13 cellular contexts compared by ENCODE assay signal in the genomic region with DNA sequence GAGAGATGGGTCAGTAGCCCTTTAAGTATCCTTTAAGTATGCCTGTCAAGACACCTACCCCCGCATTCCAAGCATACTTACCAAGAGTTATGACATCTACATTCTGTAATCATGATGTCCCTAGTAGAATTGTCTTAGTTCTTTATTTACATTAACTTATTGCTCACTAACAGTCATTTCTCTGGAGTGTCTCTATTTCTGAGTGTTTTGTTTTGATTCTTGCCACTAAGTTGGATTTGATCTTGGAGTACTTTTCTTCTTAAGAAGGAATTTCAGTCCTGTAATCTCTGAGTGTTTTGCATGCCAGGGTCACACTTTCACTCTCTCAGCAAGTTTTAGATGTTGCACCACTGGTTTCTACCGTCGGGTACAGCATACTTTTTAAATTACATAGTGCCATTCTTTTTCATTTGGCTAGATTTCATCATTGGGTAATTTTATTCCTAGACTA.
DNase-seq lines count a peak whose midpoint lies in the region; ATAC-seq and TF ChIP-seq lines count a peak whose summit lies in the region.
"Had no signal": no experiment of that assay in that cellular context is flagged by ENCODE, and none has a peak within 500 bp of the region (broad histone marks: within the 10 kb centered on the region; RNA-seq: fewer than 3 reads in every experiment).

No MANE protein-coding gene starts in this region.

- POLR2A ChIA-PET in RWPE1 (lab: Yijun Ruan, JAX; ENCODE audit: low non-redundant PET) = no interaction called here

- no peaks in the 10 kb centered on the region for H3K9me3 ChIP-seq in right atrium auricular region

- CTCF ChIA-PET in RWPE1 (lab: Yijun Ruan, JAX) = interaction anchor here (0.6 kb wide), 1 partner anchor 34 kb away, joined by 3 read pairs; no protein-coding TSS in a partner anchor

- H3K4me3 Mint-ChIP-seq in stimulated activated effector memory CD8-positive, alpha-beta T cell treated with anti-CD3 and anti-CD28 coated beads, Interleukin-12 subunit alpha, Interleukin-12 subunit beta, amount 100 ng/mL, for 72 hours = no peak overlapping the region
- no peak overlapping the region for H3K4me3 Mint-ChIP-seq in nephron progenitor cell
- H3K4me3 Mint-ChIP-seq: activated T-helper 17 cell treated with anti-CD3 and anti-CD28 coated beads, Interleukin-2, amount 50 U/mL, for 72 hours had no signal

- H3K27me3 ChIP-seq in right atrium auricular region = no peaks in the 10 kb centered on the region

- H3K9me3 Mint-ChIP-seq in stimulated activated effector memory CD8-positive, alpha-beta T cell treated with anti-CD3 and anti-CD28 coated beads, Interleukin-12 subunit alpha, Interleukin-12 subunit beta, amount 100 ng/mL, for 72 hours = peaks cover 3% of the 10 kb centered on the region
- H3K9me3 Mint-ChIP-seq in nephron progenitor cell = peaks cover 3% of the 10 kb centered on the region

- H3K27me3 Mint-ChIP-seq in nephron progenitor cell (ENCODE audit: low read depth, poor library complexity) = no peaks in the 10 kb centered on the region
- H3K27me3 Mint-ChIP-seq: activated T-helper 17 cell treated with anti-CD3 and anti-CD28 coated beads, Interleukin-2, amount 50 U/mL, for 72 hours had no signal

- DNase-seq in ELR (ENCODE audit: low read depth) (peak; percentile 94), RWPE1 (ENCODE audit: low spot score) (peak; percentile 92), fibroblast of peridontal ligament (ENCODE audit: extremely low read depth) (peak; percentile 97), renal cortical epithelial cell (ENCODE audit: low read depth) (peak; percentile 82), NCI-H1436 (lab: John Stamatoyannopoulos, UW) (no peak), right atrium auricular region (ENCODE audit: low spot score) (no peak), nephron progenitor cell (no peak)
- DNase-seq in stimulated activated effector memory CD8-positive, alpha-beta T cell treated with anti-CD3 and anti-CD28 coated beads, Interleukin-12 subunit alpha, Interleukin-12 subunit beta, amount 100 ng/mL, for 72 hours (ENCODE audit: low spot score in 2 of 2) = no peak
- DNase-seq: DND-41, left ventricle myocardium superior, NCI-H345 had no signal

- no peaks in the 10 kb centered on the region for H3K36me3 ChIP-seq in right atrium auricular region

- H3K27ac Mint-ChIP-seq in stimulated activated effector memory CD8-positive, alpha-beta T cell treated with anti-CD3 and anti-CD28 coated beads, Interleukin-12 subunit alpha, Interleukin-12 subunit beta, amount 100 ng/mL, for 72 hours = no peak overlapping the region
- no peak overlapping the region for H3K27ac Mint-ChIP-seq in nephron progenitor cell
- H3K27ac Mint-ChIP-seq: activated T-helper 17 cell treated with anti-CD3 and anti-CD28 coated beads, Interleukin-2, amount 50 U/mL, for 72 hours had no signal

- H3K4me1 Mint-ChIP-seq in stimulated activated effector memory CD8-positive, alpha-beta T cell treated with anti-CD3 and anti-CD28 coated beads, Interleukin-12 subunit alpha, Interleukin-12 subunit beta, amount 100 ng/mL, for 72 hours = no peaks in the 10 kb centered on the region
- H3K4me1 Mint-ChIP-seq in nephron progenitor cell = peaks cover 16% of the 10 kb centered on the region
- H3K4me1 Mint-ChIP-seq: activated T-helper 17 cell treated with anti-CD3 and anti-CD28 coated beads, Interleukin-2, amount 50 U/mL, for 72 hours had no signal

- TF ChIP-seq CTCF in RWPE1 (conservative IDR thresholded peaks at IDR 0.05; ENCODE audit: low read depth) (no peak), right atrium auricular region (IDR thresholded peaks at IDR 0.05) (no peak), nephron progenitor cell (IDR thresholded peaks at IDR 0.05) (no peak)

- H3K36me3 Mint-ChIP-seq in stimulated activated effector memory CD8-positive, alpha-beta T cell treated with anti-CD3 and anti-CD28 coated beads, Interleukin-12 subunit alpha, Interleukin-12 subunit beta, amount 100 ng/mL, for 72 hours = no peaks in the 10 kb centered on the region
- no peaks in the 10 kb centered on the region for H3K36me3 Mint-ChIP-seq in nephron progenitor cell (ENCODE audit: low read depth)

- H3K4me1 ChIP-seq in right atrium auricular region = no peaks in the 10 kb centered on the region

- no peak for ATAC-seq in stimulated activated effector memory CD8-positive, alpha-beta T cell treated with anti-CD3 and anti-CD28 coated beads, Interleukin-12 subunit alpha, Interleukin-12 subunit beta, amount 100 ng/mL, for 72 hours
- ATAC-seq: activated T-helper 17 cell treated with anti-CD3 and anti-CD28 coated beads, Interleukin-2, amount 50 U/mL, for 72 hours; left ventricle myocardium superior had no signal

- H3K4me3 ChIP-seq in right atrium auricular region = no peak overlapping the region
- H3K4me3 ChIP-seq: skin epidermis had no signal

- H3K27ac ChIP-seq in RWPE1 (no peak overlapping the region), right atrium auricular region (peak overlapping the region in 1 of 2 donors; percentile 50)
- H3K27ac ChIP-seq: skin epidermis had no signal

Comparison
In these comparisons a context has a peak if more than half of its experiments do, and no peak if none do; other contexts are left out.
1. DNase-seq: peak in ELR (single experiment), RWPE1 (single experiment), fibroblast of peridontal ligament (single experiment) and renal cortical epithelial cell (single experiment); none in NCI-H1436 (single experiment), right atrium auricular region (single experiment), stimulated activated effector memory CD8-positive, alpha-beta T cell treated with anti-CD3 and anti-CD28 coated beads, Interleukin-12 subunit alpha, Interleukin-12 subunit beta, amount 100 ng/mL, for 72 hours (0 of 2) and nephron progenitor cell (single experiment).